Comparison of ENCODE assay signal across 8 cellular contexts in the genomic region with DNA sequence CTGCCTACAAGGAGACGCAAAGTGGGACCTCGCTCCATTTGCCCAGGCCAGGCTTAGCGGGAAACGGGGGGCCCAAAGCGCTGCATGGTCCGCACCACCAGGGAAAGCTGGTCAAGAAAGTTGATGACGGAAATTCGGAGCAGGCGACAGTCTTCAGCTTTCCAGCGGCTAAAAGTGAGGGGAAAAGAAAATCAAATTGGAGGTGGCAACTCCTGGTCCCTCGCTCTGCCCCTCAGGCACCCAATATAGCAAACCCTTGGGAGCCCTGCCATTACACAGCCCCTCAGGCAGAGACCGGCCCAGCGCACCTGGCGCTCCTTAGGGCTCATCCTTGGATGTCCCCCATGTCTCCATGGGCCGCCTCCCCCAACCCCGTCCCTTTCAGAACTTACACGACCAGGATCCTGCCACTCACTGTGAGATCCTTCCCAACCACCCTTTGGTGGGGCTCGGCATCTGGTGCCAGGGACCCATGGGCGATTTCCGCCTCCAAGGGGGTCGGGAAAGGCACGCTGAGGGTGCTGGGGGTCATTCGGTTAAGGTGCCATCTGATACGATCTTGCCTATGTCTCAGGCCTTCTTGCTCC. TPM values are rescaled to one million over a fixed set of nuclear protein-coding genes. Genes with fewer than 3 reads are reported as not detected.
DNase-seq lines count a peak whose midpoint lies in the region; ATAC-seq, FAIRE-seq and TF ChIP-seq lines count a peak whose summit lies in the region.

No MANE protein-coding gene starts in this region.

- no peaks in the 10 kb centered on the region for H3K9me3 Mint-ChIP-seq in Calu3 (ENCODE audit: low read depth, unreplicated experiment)

- H3K9me1 ChIP-seq in endothelial cell of umbilical vein (replicated peaks; ENCODE audit: control insufficient read depth, extremely low read depth, insufficient read depth, low read length) = no peaks in the 10 kb centered on the region

- H3F3A ChIP-seq in PC-3 (ENCODE audit: low read length, unreplicated experiment) = no peaks in the 10 kb centered on the region

- TF ChIP-seq POLR2A in endothelial cell of umbilical vein (IDR thresholded peaks at IDR 0.05; ENCODE audit: low read depth, low read length) = no peak

- H3K27ac ChIP-seq in PC-3 (ENCODE audit: low read length) = no peak overlapping the region
- peak overlapping the region; percentile 41 for H3K27ac ChIP-seq in endothelial cell of umbilical vein (ENCODE audit: insufficient read depth, low read depth, low read length)
- H3K27ac ChIP-seq in pancreas = peak overlapping the region in 1 of 4 donors; percentile 58

- peak overlapping the region; percentile 74 for H3K4me3 Mint-ChIP-seq in Calu3 (ENCODE audit: low read depth, unreplicated experiment)

- POLR2A ChIA-PET in PC-3 (lab: Charles Lee; ENCODE audit: unreplicated experiment) (interaction anchor here (1.0 kb wide), 1 partner anchor 12 kb away, joined by 4 read pairs; a partner anchor contains a TSS), endothelial cell of umbilical vein (lab: Charles Lee) (interaction anchor here (1.0 to 1.1 kb wide), 2 partner anchors 9 to 13 kb away, joined by 3 to 7 read pairs; a partner anchor contains a TSS)

- no peaks in the 10 kb centered on the region for H3K9me2 ChIP-seq in PC-3 (replicated peaks; ENCODE audit: low read length)

- no peaks in the 10 kb centered on the region for H3K4me1 Mint-ChIP-seq in Calu3 (ENCODE audit: low read depth, unreplicated experiment)

- no peak for DNase-seq in Calu3
- no peak for DNase-seq in PC-3
- no peak for DNase-seq in endothelial cell of umbilical vein (ENCODE audit: low read depth, low spot score)
- DNase-seq in pancreas = peak in 1 of 6 donors; percentile 67
- no peak for DNase-seq in NCI-H2029 (lab: John Stamatoyannopoulos, UW)
- no peak for DNase-seq in iPS-NIHi7 (ENCODE audit: extremely low spot score)

- WGBS in pancreas, 2 donors = 57 to 72% methylated on average over 19 to 24 of the region's 24 CpGs

- H3K9me3 ChIP-seq in PC-3 (ENCODE audit: low read length) (no peaks in the 10 kb centered on the region), endothelial cell of umbilical vein (replicated peaks; ENCODE audit: control insufficient read depth, insufficient read depth, low read length) (no peaks in the 10 kb centered on the region), pancreas (no peaks in the 10 kb centered on the region)

- H3K36me3 ChIP-seq in PC-3 (ENCODE audit: low read depth, low read length) (no peaks in the 10 kb centered on the region), endothelial cell of umbilical vein (ENCODE audit: control insufficient read depth in 2 of 2, extremely low read depth in 1 of 2, insufficient read depth in 2 of 2, low read length in 2 of 2) (peaks cover 0 to 3% of the 10 kb centered on the region in 2 experiments), pancreas (no peaks in the 10 kb centered on the region)

- peaks cover 12% of the 10 kb centered on the region for H3K4me1 ChIP-seq in PC-3 (ENCODE audit: insufficient read depth, low read length)
- peaks cover 9% of the 10 kb centered on the region for H3K4me1 ChIP-seq in endothelial cell of umbilical vein (ENCODE audit: control insufficient read depth, extremely low read depth, insufficient read depth, low read length)
- H3K4me1 ChIP-seq in pancreas = no peaks in the 10 kb centered on the region

- H3K27me3 ChIP-seq in PC-3 (ENCODE audit: low read length) (no peaks in the 10 kb centered on the region), endothelial cell of umbilical vein (ENCODE audit: control insufficient read depth in 2 of 2, insufficient read depth in 2 of 2, low read length in 2 of 2) (no peaks in the 10 kb centered on the region), pancreas (peaks cover 0 to 8% (median 0%) of the 10 kb centered on the region in 4 donors)

- H4K20me1 ChIP-seq in PC-3 (ENCODE audit: low read length) (no peaks in the 10 kb centered on the region), endothelial cell of umbilical vein (replicated peaks; ENCODE audit: control insufficient read depth, extremely low read depth, insufficient read depth, low read length) (no peaks in the 10 kb centered on the region)

- CTCF ChIA-PET in Calu3 (lab: Charles Lee) = interaction anchor here (0.5 to 0.7 kb wide), 2 partner anchors 17 to 155 kb away, joined by 3 to 4 read pairs; no protein-coding TSS in a partner anchor
- CTCF ChIA-PET in PC-3 (lab: Charles Lee) = no interaction called here
- CTCF ChIA-PET in endothelial cell of umbilical vein (lab: Charles Lee) = no interaction called here

- H2AFZ ChIP-seq in PC-3 (ENCODE audit: low read length) (peak overlapping the region; percentile 90), endothelial cell of umbilical vein (ENCODE audit: low read depth, low read length) (peak overlapping the region; percentile 18)

- intact Hi-C loops in Calu3 (cut with micrococcal nuclease; ENCODE audit: unreplicated experiment) (no loop called here), PC-3 (cut with micrococcal nuclease) (loop anchor here (5.0 kb wide), 1 partner anchor 36 kb away; a partner anchor contains a TSS), endothelial cell of umbilical vein (cut with micrococcal nuclease) (loop anchor here (2.0 to 5.0 kb wide), 3 partner anchors 19 to 39 kb away; a partner anchor contains a TSS), pancreas (cut with DNase I) (no loop called here)

- 0 out of 2 replicates have a peak, but pooled peaks cover 4% of the 10 kb centered on the region for H3K79me2 ChIP-seq in PC-3 (ENCODE audit: low read length)
- H3K79me2 ChIP-seq in endothelial cell of umbilical vein (ENCODE audit: control insufficient read depth, insufficient read depth, low read length) = no peaks in the 10 kb centered on the region

- dilution Hi-C loops in endothelial cell of umbilical vein (cut with MboI; ENCODE audit: extremely low pct_ligation_motif_present, low sequenced_read_pairs) = no loop called here

- H3K27ac Mint-ChIP-seq in Calu3 (ENCODE audit: unreplicated experiment) = no peak overlapping the region

- H3K4me3 ChIP-seq in PC-3 (ENCODE audit: low read length) (peak overlapping the region; percentile 72), endothelial cell of umbilical vein (replicated peaks in 1 of 3; ENCODE audit: insufficient read depth in 1 of 3, low read depth in 1 of 3, low read length in 3 of 3) (peak overlapping the region; percentile 39 to 56 (median 48)), pancreas (peak overlapping the region in 3 of 4 donors; percentile 15 to 41 (median 38))

- H3K36me3 Mint-ChIP-seq in Calu3 (ENCODE audit: insufficient read depth, unreplicated experiment) = peaks cover 44% of the 10 kb centered on the region

- FAIRE-seq in endothelial cell of umbilical vein (lab: Jason Lieb, UNC) = no peak
- FAIRE-seq in pancreas (lab: Jason Lieb, UNC) = no peak

- TF ChIP-seq CTCF in Calu3 (IDR thresholded peaks at IDR 0.05; ENCODE audit: unreplicated experiment) (no peak), PC-3 (conservative IDR thresholded peaks at IDR 0.05; ENCODE audit: low read depth, low read length) (no peak), endothelial cell of umbilical vein (IDR thresholded peaks at IDR 0.05; ENCODE audit: extremely low read depth in 1 of 2, insufficient read depth in 1 of 2, low read depth in 1 of 2, low read length in 2 of 2) (no peak), pancreas (IDR thresholded peaks at IDR 0.05) (no peak)

- no peaks in the 10 kb centered on the region for H3K27me3 Mint-ChIP-seq in Calu3 (ENCODE audit: unreplicated experiment)

- BruUV-seq in Calu3 (replicated peaks; lab: Mats Ljungman, UMichigan) = TSS peak; percentile 91
- BruUV-seq in PC-3 (replicated peaks; lab: Mats Ljungman, UMichigan) = TSS peak; percentile 94
- no TSS peak for BruUV-seq in endothelial cell of umbilical vein (replicated peaks; lab: Mats Ljungman, UMichigan)

- peak; percentile 9 for ATAC-seq in PC-3
- no peak for ATAC-seq in pancreas
- no peak for ATAC-seq in HG03097 (IDR thresholded peaks at IDR 0.05; ENCODE audit: low FRiP score, unreplicated experiment)
- ATAC-seq in HG03565 (IDR thresholded peaks at IDR 0.05; ENCODE audit: unreplicated experiment) = no peak

- H3K4me2 ChIP-seq in PC-3 (ENCODE audit: low read length) (peak overlapping the region; percentile 94), endothelial cell of umbilical vein (ENCODE audit: insufficient read depth, low read length) (peak overlapping the region; percentile 76)

- H3K9ac ChIP-seq in PC-3 (ENCODE audit: low read length) (peak overlapping the region; percentile 60), endothelial cell of umbilical vein (replicated peaks; ENCODE audit: extremely low read depth, insufficient read depth, low read length) (peak overlapping the region; percentile 47)

RNA-seq across cellular contexts. Expression of a gene that starts 1.1 kb away (rescaled TPM):
- total RNA-seq in Calu3 (2022) (25.5 and 25.6 TPM in 2 replicates), PC-3 (2014; rRNA removed) (82.8 and 87.4 TPM in 2 replicates), endothelial cell of umbilical vein (14.3 and 17.8 TPM in 2 replicates), pancreas (10 to 100 TPM in 5 of 6 donors, 1 to 10 TPM in 1; 9.5 to 19.6 (median 12.7) TPM)
- polyA plus RNA-seq in endothelial cell of umbilical vein (31.9 and 47.8 TPM in 2 replicates), pancreas (10 to 100 TPM; 10.1 to 15.2 TPM)
- polyA plus RNA-seq in endothelial cell of umbilical vein (2011; cell fraction: cytosol; rRNA removed) = 22.4 and 25.4 TPM in 2 replicates
- 5.0 and 7.1 TPM in 2 replicates for polyA plus RNA-seq in endothelial cell of umbilical vein (2011; cell fraction: nucleus; rRNA removed)
- polyA plus RNA-seq in endothelial cell of umbilical vein (2012) = 18.7 and 19.4 TPM in 2 replicates
- polyA minus RNA-seq in endothelial cell of umbilical vein = 4.6 and 6.8 TPM in 2 replicates
- polyA minus RNA-seq in endothelial cell of umbilical vein (2011; cell fraction: cytosol; rRNA and poly(A)+ RNA removed) = 18.5 TPM
- 0.48 and 1.4 TPM in 2 replicates for polyA minus RNA-seq in endothelial cell of umbilical vein (2011; cell fraction: nucleus; rRNA and poly(A)+ RNA removed)

RNA-seq across cellular contexts. Expression of a gene that starts 8.4 kb away (rescaled TPM):
- total RNA-seq in Calu3 (2022) (37.6 and 41.3 TPM in 2 replicates), PC-3 (2014; rRNA removed) (92.3 and 101 TPM in 2 replicates), endothelial cell of umbilical vein (27.2 and 31.4 TPM in 2 replicates), pancreas (10 to 100 TPM; 16.0 to 32.2 (median 21.5) TPM)
- polyA plus RNA-seq in endothelial cell of umbilical vein (25.3 and 28.3 TPM in 2 replicates), pancreas (10 to 100 TPM; 13.6 to 20.4 TPM)
- polyA plus RNA-seq in endothelial cell of umbilical vein (2011; cell fraction: cytosol; rRNA removed) = 21.3 and 26.1 TPM in 2 replicates
- polyA plus RNA-seq in endothelial cell of umbilical vein (2011; cell fraction: nucleus; rRNA removed) = 10.5 and 10.9 TPM in 2 replicates
- polyA plus RNA-seq in endothelial cell of umbilical vein (2012) = 18.7 and 25.4 TPM in 2 replicates
- 20.1 and 20.2 TPM in 2 replicates for polyA minus RNA-seq in endothelial cell of umbilical vein
- polyA minus RNA-seq in endothelial cell of umbilical vein (2011; cell fraction: cytosol; rRNA and poly(A)+ RNA removed) = 47.9 TPM
- 4.5 and 4.8 TPM in 2 replicates for polyA minus RNA-seq in endothelial cell of umbilical vein (2011; cell fraction: nucleus; rRNA and poly(A)+ RNA removed)

RNA-seq across cellular contexts. Expression of a gene that starts 12.4 kb away (rescaled TPM):
- total RNA-seq in Calu3 (2022) (21.5 and 27.1 TPM in 2 replicates), PC-3 (2014; rRNA removed) (42.1 and 50.6 TPM in 2 replicates), endothelial cell of umbilical vein (19.7 and 22.6 TPM in 2 replicates), pancreas (10 to 100 TPM in 5 of 6 donors, 1 to 10 TPM in 1; 9.6 to 12.2 (median 11.3) TPM)
- polyA plus RNA-seq in endothelial cell of umbilical vein (21.9 and 30.8 TPM in 2 replicates), pancreas (10 to 100 TPM; 16.2 to 19.1 TPM)
- polyA plus RNA-seq in endothelial cell of umbilical vein (2011; cell fraction: cytosol; rRNA removed) = 13.4 and 16.6 TPM in 2 replicates
- polyA plus RNA-seq in endothelial cell of umbilical vein (2011; cell fraction: nucleus; rRNA removed) = 7.2 and 7.6 TPM in 2 replicates
- 22.1 and 28.4 TPM in 2 replicates for polyA plus RNA-seq in endothelial cell of umbilical vein (2012)
- polyA minus RNA-seq in endothelial cell of umbilical vein = 10.7 and 12.7 TPM in 2 replicates
- 27.2 TPM for polyA minus RNA-seq in endothelial cell of umbilical vein (2011; cell fraction: cytosol; rRNA and poly(A)+ RNA removed)
- polyA minus RNA-seq in endothelial cell of umbilical vein (2011; cell fraction: nucleus; rRNA and poly(A)+ RNA removed) = 3.1 and 3.9 TPM in 2 replicates

RNA-seq across cellular contexts. Expression of a gene that starts 19.9 kb away (rescaled TPM):
- total RNA-seq in Calu3 (2022) (74.0 and 82.6 TPM in 2 replicates), PC-3 (2014; rRNA removed) (5.3 and 21.8 TPM in 2 replicates), endothelial cell of umbilical vein (58.3 and 58.6 TPM in 2 replicates), pancreas (10 to 100 TPM; 10.5 to 40.7 (median 16.3) TPM)
- polyA plus RNA-seq in endothelial cell of umbilical vein (56.8 and 63.2 TPM in 2 replicates), pancreas (10 to 100 TPM; 15.0 to 39.0 TPM)
- 16.5 and 21.7 TPM in 2 replicates for polyA plus RNA-seq in endothelial cell of umbilical vein (2011; cell fraction: cytosol; rRNA removed)
- polyA plus RNA-seq in endothelial cell of umbilical vein (2011; cell fraction: nucleus; rRNA removed) = 245 and 272 TPM in 2 replicates
- 40.4 and 51.8 TPM in 2 replicates for polyA plus RNA-seq in endothelial cell of umbilical vein (2012)
- polyA minus RNA-seq in endothelial cell of umbilical vein = 79.7 and 86.2 TPM in 2 replicates
- 10.7 TPM for polyA minus RNA-seq in endothelial cell of umbilical vein (2011; cell fraction: cytosol; rRNA and poly(A)+ RNA removed)
- polyA minus RNA-seq in endothelial cell of umbilical vein (2011; cell fraction: nucleus; rRNA and poly(A)+ RNA removed) = 65.9 and 96.1 TPM in 2 replicates

RNA-seq across cellular contexts. Expression of a gene that starts 34.0 kb away (rescaled TPM):
- 87.9 and 88.9 TPM in 2 replicates for total RNA-seq in Calu3 (2022)
- 53.8 and 76.7 TPM in 2 replicates for total RNA-seq in PC-3 (2014; rRNA removed)
- total RNA-seq in endothelial cell of umbilical vein = 111 and 123 TPM in 2 replicates
- polyA plus RNA-seq in endothelial cell of umbilical vein = 66.6 and 75.9 TPM in 2 replicates
- 102 and 105 TPM in 2 replicates for polyA plus RNA-seq in endothelial cell of umbilical vein (2011; cell fraction: cytosol; rRNA removed)
- 244 and 250 TPM in 2 replicates for polyA plus RNA-seq in endothelial cell of umbilical vein (2011; cell fraction: nucleus; rRNA removed)
- 131 and 172 TPM in 2 replicates for polyA plus RNA-seq in endothelial cell of umbilical vein (2012)
- 69.6 and 72.8 TPM in 2 replicates for polyA minus RNA-seq in endothelial cell of umbilical vein
- 22.5 TPM for polyA minus RNA-seq in endothelial cell of umbilical vein (2011; cell fraction: cytosol; rRNA and poly(A)+ RNA removed)
- 39.7 and 43.1 TPM in 2 replicates for polyA minus RNA-seq in endothelial cell of umbilical vein (2011; cell fraction: nucleus; rRNA and poly(A)+ RNA removed)
- total RNA-seq in pancreas = 10 to 100 TPM; 21.2 to 39.8 (median 22.0) TPM
- 100 to 1,000 TPM in 1 of 2 donors, 10 to 100 TPM in 1; 91.5 to 128 TPM for polyA plus RNA-seq in pancreas

Comparison
In these comparisons a context has a peak if more than half of its experiments do, and no peak if none do; other contexts are left out.
1. intact Hi-C loops: an anchor here in PC-3 (5.0 kb wide) and endothelial cell of umbilical vein (2.0 to 5.0 kb wide); none called in Calu3 and pancreas.